ENCODE assay signal across 2 cellular contexts in the genomic region with DNA sequence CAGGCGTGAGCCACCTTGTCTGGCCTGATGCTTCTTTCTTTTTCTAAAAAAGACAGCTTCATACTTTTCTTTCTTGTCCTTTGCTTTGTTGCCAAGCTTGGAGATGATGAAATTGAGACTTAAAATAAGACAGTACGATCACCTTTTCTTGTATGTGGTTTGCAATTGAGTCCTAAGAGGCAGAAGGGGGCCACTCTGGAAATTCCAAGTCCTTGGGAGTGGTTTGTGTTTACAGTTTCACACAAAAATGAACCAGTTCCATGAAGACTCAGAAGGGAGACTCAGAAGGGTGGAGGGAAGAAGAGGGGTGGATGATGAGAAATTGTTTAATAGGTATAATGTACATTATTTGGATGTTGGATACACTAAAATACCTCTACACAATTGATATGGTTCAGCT.
TF ChIP-seq lines count a peak whose summit lies in the region.

No MANE protein-coding gene starts in this region.

TF ChIP-seq in SK-N-SH, 30 proteins besides CTCF, POLR2A, EP300 and RAD21:
- TF ChIP-seq GABPA (IDR thresholded peaks at IDR 0.05; ENCODE audit: low read depth) = no peak
- TF ChIP-seq, protein P1, sequence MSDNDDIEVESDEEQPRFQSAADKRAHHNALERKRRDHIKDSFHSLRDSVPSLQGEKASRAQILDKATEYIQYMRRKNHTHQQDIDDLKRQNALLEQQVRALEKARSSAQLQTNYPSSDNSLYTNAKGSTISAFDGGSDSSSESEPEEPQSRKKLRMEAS (IDR thresholded peaks at IDR 0.05; ENCODE audit: low read depth) = no peak
- no peak for TF ChIP-seq FOXJ3 (CRISPR knock-in tag; IDR thresholded peaks at IDR 0.05)
- no peak for TF ChIP-seq GATA2 (CRISPR knock-in tag; IDR thresholded peaks at IDR 0.05)
- TF ChIP-seq TEAD4 (IDR thresholded peaks at IDR 0.05; ENCODE audit: borderline replicate concordance, insufficient read depth) = no peak
- TF ChIP-seq, protein P2, sequence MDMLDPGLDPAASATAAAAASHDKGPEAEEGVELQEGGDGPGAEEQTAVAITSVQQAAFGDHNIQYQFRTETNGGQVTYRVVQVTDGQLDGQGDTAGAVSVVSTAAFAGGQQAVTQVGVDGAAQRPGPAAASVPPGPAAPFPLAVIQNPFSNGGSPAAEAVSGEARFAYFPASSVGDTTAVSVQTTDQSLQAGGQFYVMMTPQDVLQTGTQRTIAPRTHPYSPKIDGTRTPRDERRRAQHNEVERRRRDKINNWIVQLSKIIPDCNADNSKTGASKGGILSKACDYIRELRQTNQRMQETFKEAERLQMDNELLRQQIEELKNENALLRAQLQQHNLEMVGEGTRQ (IDR thresholded peaks at IDR 0.05; ENCODE audit: borderline replicate concordance, low read depth, low read length) = no peak
- TF ChIP-seq ELF1 (IDR thresholded peaks at IDR 0.05) = no peak
- TF ChIP-seq FOSL2 (IDR thresholded peaks at IDR 0.05; ENCODE audit: borderline replicate concordance, low read depth) = no peak
- TF ChIP-seq POLR2AphosphoS5 (IDR thresholded peaks at IDR 0.05; ENCODE audit: low read depth, low read length) = no peak
- no peak for TF ChIP-seq TAF1 (IDR thresholded peaks at IDR 0.05; ENCODE audit: borderline replicate concordance, low read depth, low read length)

TF ChIP-seq in SK-N-SH treated with all-trans-retinoic acid at 6 μM for 48 hours, 23 proteins besides CTCF, POLR2A, EP300 and RAD21:
- TF ChIP-seq ARNTL (CRISPR knock-in tag; IDR thresholded peaks at IDR 0.05; ENCODE audit: borderline replicate concordance, low read depth) (no peak), ZNF8 (CRISPR knock-in tag; IDR thresholded peaks at IDR 0.05) (no peak), ZNF565 (CRISPR knock-in tag; conservative IDR thresholded peaks at IDR 0.05; ENCODE audit: low read depth) (no peak), ZC3H10 (CRISPR knock-in tag; IDR thresholded peaks at IDR 0.05) (no peak), CSDC2 (CRISPR knock-in tag; IDR thresholded peaks at IDR 0.05) (no peak), GLIS3 (CRISPR knock-in tag; IDR thresholded peaks at IDR 0.05) (no peak), RARB (CRISPR knock-in tag; IDR thresholded peaks at IDR 0.05) (no peak), ZNF70 (CRISPR knock-in tag; IDR thresholded peaks at IDR 0.05) (no peak), TCF4 (CRISPR knock-in tag; IDR thresholded peaks at IDR 0.05; ENCODE audit: borderline replicate concordance) (no peak), OSR1 (CRISPR knock-in tag; IDR thresholded peaks at IDR 0.05) (no peak), PPARA (CRISPR knock-in tag; IDR thresholded peaks at IDR 0.05; ENCODE audit: borderline replicate concordance) (no peak), ESRRG (CRISPR knock-in tag; IDR thresholded peaks at IDR 0.05) (no peak), ZFP30 (CRISPR knock-in tag; IDR thresholded peaks at IDR 0.05) (no peak), ZFP3 (CRISPR knock-in tag; IDR thresholded peaks at IDR 0.05) (no peak)
- TF ChIP-seq, protein P3, sequence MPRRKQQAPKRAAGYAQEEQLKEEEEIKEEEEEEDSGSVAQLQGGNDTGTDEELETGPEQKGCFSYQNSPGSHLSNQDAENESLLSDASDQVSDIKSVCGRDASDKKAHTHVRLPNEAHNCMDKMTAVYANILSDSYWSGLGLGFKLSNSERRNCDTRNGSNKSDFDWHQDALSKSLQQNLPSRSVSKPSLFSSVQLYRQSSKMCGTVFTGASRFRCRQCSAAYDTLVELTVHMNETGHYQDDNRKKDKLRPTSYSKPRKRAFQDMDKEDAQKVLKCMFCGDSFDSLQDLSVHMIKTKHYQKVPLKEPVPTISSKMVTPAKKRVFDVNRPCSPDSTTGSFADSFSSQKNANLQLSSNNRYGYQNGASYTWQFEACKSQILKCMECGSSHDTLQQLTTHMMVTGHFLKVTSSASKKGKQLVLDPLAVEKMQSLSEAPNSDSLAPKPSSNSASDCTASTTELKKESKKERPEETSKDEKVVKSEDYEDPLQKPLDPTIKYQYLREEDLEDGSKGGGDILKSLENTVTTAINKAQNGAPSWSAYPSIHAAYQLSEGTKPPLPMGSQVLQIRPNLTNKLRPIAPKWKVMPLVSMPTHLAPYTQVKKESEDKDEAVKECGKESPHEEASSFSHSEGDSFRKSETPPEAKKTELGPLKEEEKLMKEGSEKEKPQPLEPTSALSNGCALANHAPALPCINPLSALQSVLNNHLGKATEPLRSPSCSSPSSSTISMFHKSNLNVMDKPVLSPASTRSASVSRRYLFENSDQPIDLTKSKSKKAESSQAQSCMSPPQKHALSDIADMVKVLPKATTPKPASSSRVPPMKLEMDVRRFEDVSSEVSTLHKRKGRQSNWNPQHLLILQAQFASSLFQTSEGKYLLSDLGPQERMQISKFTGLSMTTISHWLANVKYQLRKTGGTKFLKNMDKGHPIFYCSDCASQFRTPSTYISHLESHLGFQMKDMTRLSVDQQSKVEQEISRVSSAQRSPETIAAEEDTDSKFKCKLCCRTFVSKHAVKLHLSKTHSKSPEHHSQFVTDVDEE (CRISPR knock-in tag; IDR thresholded peaks at IDR 0.05) = no peak
- TF ChIP-seq, protein P4, sequence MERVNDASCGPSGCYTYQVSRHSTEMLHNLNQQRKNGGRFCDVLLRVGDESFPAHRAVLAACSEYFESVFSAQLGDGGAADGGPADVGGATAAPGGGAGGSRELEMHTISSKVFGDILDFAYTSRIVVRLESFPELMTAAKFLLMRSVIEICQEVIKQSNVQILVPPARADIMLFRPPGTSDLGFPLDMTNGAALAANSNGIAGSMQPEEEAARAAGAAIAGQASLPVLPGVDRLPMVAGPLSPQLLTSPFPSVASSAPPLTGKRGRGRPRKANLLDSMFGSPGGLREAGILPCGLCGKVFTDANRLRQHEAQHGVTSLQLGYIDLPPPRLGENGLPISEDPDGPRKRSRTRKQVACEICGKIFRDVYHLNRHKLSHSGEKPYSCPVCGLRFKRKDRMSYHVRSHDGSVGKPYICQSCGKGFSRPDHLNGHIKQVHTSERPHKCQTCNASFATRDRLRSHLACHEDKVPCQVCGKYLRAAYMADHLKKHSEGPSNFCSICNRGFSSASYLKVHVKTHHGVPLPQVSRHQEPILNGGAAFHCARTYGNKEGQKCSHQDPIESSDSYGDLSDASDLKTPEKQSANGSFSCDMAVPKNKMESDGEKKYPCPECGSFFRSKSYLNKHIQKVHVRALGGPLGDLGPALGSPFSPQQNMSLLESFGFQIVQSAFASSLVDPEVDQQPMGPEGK (CRISPR knock-in tag; IDR thresholded peaks at IDR 0.05; ENCODE audit: borderline replicate concordance) = no peak
- TF ChIP-seq, protein P5, sequence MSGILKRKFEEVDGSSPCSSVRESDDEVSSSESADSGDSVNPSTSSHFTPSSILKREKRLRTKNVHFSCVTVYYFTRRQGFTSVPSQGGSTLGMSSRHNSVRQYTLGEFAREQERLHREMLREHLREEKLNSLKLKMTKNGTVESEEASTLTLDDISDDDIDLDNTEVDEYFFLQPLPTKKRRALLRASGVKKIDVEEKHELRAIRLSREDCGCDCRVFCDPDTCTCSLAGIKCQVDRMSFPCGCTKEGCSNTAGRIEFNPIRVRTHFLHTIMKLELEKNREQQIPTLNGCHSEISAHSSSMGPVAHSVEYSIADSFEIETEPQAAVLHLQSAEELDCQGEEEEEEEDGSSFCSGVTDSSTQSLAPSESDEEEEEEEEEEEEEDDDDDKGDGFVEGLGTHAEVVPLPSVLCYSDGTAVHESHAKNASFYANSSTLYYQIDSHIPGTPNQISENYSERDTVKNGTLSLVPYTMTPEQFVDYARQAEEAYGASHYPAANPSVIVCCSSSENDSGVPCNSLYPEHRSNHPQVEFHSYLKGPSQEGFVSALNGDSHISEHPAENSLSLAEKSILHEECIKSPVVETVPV (CRISPR knock-in tag; IDR thresholded peaks at IDR 0.05) = no peak
- TF ChIP-seq, protein P6, sequence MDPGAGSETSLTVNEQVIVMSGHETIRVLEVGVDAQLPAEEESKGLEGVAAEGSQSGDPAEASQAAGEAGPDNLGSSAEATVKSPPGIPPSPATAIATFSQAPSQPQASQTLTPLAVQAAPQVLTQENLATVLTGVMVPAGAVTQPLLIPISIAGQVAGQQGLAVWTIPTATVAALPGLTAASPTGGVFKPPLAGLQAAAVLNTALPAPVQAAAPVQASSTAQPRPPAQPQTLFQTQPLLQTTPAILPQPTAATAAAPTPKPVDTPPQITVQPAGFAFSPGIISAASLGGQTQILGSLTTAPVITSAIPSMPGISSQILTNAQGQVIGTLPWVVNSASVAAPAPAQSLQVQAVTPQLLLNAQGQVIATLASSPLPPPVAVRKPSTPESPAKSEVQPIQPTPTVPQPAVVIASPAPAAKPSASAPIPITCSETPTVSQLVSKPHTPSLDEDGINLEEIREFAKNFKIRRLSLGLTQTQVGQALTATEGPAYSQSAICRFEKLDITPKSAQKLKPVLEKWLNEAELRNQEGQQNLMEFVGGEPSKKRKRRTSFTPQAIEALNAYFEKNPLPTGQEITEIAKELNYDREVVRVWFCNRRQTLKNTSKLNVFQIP (CRISPR knock-in tag; IDR thresholded peaks at IDR 0.05; ENCODE audit: borderline replicate concordance, low read depth) = no peak
- TF ChIP-seq, protein P7, sequence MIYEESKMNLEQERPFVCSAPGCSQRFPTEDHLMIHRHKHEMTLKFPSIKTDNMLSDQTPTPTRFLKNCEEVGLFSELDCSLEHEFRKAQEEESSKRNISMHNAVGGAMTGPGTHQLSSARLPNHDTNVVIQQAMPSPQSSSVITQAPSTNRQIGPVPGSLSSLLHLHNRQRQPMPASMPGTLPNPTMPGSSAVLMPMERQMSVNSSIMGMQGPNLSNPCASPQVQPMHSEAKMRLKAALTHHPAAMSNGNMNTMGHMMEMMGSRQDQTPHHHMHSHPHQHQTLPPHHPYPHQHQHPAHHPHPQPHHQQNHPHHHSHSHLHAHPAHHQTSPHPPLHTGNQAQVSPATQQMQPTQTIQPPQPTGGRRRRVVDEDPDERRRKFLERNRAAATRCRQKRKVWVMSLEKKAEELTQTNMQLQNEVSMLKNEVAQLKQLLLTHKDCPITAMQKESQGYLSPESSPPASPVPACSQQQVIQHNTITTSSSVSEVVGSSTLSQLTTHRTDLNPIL (CRISPR knock-in tag; IDR thresholded peaks at IDR 0.05; ENCODE audit: low read depth) = no peak
